In the genomic region with DNA sequence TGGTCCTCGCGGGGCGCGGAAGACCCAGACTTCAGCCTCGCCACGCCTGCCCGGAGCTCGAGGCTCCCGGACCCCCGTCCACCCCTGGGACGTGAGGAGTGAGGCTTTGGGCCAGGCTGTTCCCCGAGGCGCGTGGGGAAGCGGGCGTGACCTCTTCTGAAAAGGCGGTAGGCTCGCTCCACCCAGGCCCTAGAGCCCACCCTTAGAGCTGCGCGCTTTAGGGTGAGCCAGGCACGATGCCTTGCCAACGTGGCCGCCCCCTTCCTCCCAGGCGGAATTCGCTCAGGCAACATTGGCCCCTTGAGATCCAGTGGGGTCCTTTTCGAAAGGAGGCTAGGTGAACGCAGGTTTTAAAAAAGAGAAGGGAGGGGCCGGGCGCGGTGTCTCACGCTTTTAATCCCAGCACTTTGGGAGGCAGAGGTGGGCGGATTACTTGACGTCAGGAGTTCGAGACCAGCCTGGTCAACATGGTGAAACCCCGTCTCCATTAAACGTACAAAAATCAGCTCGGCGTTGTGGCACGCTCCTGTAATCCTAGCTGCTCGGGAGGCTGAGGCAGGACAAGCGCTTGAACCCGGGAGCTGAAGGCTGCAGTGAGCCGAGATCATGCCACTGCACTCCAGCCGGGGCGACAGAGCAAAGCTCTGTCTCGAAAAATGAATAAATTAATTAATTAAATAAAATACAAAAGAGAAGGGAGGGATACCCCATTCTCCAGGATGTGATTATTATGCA, we compare ENCODE assay signal across 7 cellular contexts. TPM values are rescaled to one million over a fixed set of nuclear protein-coding genes. Genes with fewer than 3 reads are reported as not detected.
DNase-seq lines count a peak whose midpoint lies in the region; ATAC-seq and TF ChIP-seq lines count a peak whose summit lies in the region.

No MANE protein-coding gene starts in this region.

- peaks cover 41% of the 10 kb centered on the region for H3K4me1 Mint-ChIP-seq in nephron progenitor cell

- no peaks in the 10 kb centered on the region for H3K9me3 Mint-ChIP-seq in nephron progenitor cell

- peaks cover 37% of the 10 kb centered on the region for H3K27me3 ChIP-seq in H7 (ENCODE audit: control insufficient read depth, insufficient read depth, low read length)
- no peaks in the 10 kb centered on the region for H3K27me3 ChIP-seq in Peyer's patch

- H3K27ac Mint-ChIP-seq in nephron progenitor cell: no peak overlapping the region

- peaks cover 84% of the 10 kb centered on the region for H3K27me3 Mint-ChIP-seq in nephron progenitor cell (ENCODE audit: low read depth, poor library complexity)

- no peaks in the 10 kb centered on the region for H3K36me3 Mint-ChIP-seq in nephron progenitor cell (ENCODE audit: low read depth)

- no peak for TF ChIP-seq CTCF in Peyer's patch (IDR thresholded peaks at IDR 0.05)
- no peak for TF ChIP-seq CTCF in epithelial cell of esophagus (IDR thresholded peaks at IDR 0.05; ENCODE audit: insufficient read depth, low read depth, low read length, missing control alignments)
- TF ChIP-seq CTCF in nephron progenitor cell (IDR thresholded peaks at IDR 0.05): no peak

- H3K36me3 ChIP-seq in H7 (replicated peaks; ENCODE audit: control insufficient read depth, insufficient read depth, low read length) (no peaks in the 10 kb centered on the region), Peyer's patch (no peaks in the 10 kb centered on the region)

- TF ChIP-seq POLR2A in Peyer's patch (IDR thresholded peaks at IDR 0.05): no peak

- H3K4me1 ChIP-seq in Peyer's patch: peaks cover 0 to 41% (median 26%) of the 10 kb centered on the region in 4 donors

- peak overlapping the region; percentile 65 for H3K4me3 Mint-ChIP-seq in nephron progenitor cell

- no peak for ATAC-seq in GM21619 (IDR thresholded peaks at IDR 0.05; ENCODE audit: unreplicated experiment)

- DNase-seq in H7 (peak; percentile 67), Peyer's patch (peak in 1 of 3 donors; percentile 64), epithelial cell of esophagus (ENCODE audit: low read depth) (no peak), nephron progenitor cell (no peak), RPMI8226 (no peak), pons (ENCODE audit: low spot score) (no peak)

- H3K27ac ChIP-seq in Peyer's patch: peak overlapping the region; percentile 56 to 92 (median 84)

- H3K9me3 ChIP-seq in Peyer's patch: no peaks in the 10 kb centered on the region

- peak overlapping the region; percentile 73 for H3K4me3 ChIP-seq in H7 (ENCODE audit: insufficient read depth, low read depth, low read length)
- peak overlapping the region; percentile 48 to 81 (median 67) for H3K4me3 ChIP-seq in Peyer's patch
- peak overlapping the region; percentile 51 for H3K4me3 ChIP-seq in epithelial cell of esophagus (ENCODE audit: low read length)

RNA-seq across cellular contexts. Expression of gene RPP25, which starts 0.9 kb away (rescaled TPM):
- 40.0 and 40.3 TPM in 2 replicates for total RNA-seq in H7 (2014; rRNA removed; shearing (Covaris generic))
- total RNA-seq in Peyer's patch: 10 to 100 TPM in 2 of 4 donors, 1 to 10 TPM in 2; 7.4 to 15.3 (median 9.5) TPM

RNA-seq across cellular contexts. Expression of gene COX5A, which starts 19.6 kb away (rescaled TPM):
- 154 and 185 TPM in 2 replicates for total RNA-seq in H7 (2014; rRNA removed; shearing (Covaris generic))
- total RNA-seq in Peyer's patch: 100 to 1,000 TPM in 3 of 4 donors, 10 to 100 TPM in 1; 59.4 to 326 (median 195) TPM

RNA-seq across cellular contexts. Expression of gene SCAMP5, which starts 37.9 kb away (rescaled TPM):
- total RNA-seq in H7 (2014; rRNA removed; shearing (Covaris generic)): 17.7 and 23.0 TPM in 2 replicates
- total RNA-seq in Peyer's patch: 10 to 100 TPM in 3 of 4 donors, 1 to 10 TPM in 1; 5.0 to 78.1 (median 53.4) TPM

RNA-seq across cellular contexts. Expression of gene FAM219B, which starts 50.8 kb away (rescaled TPM):
- 52.1 and 72.0 TPM in 2 replicates for total RNA-seq in H7 (2014; rRNA removed; shearing (Covaris generic))
- total RNA-seq in Peyer's patch: 10 to 100 TPM; 48.7 to 76.5 (median 57.6) TPM
